28 cellular contexts compared by ENCODE assay signal in genomic region chr4:95410387-95411005, GRCh38.
A peak's percentile ranks its signal among the peaks of the same experiment; 100 is the strongest.
DNase-seq lines count a peak whose midpoint lies in the region; ATAC-seq and TF ChIP-seq lines count a peak whose summit lies in the region.
"Had no signal": no experiment of that assay in that cellular context is flagged by ENCODE, and none has a peak within 500 bp of the region (broad histone marks: within the 10 kb centered on the region; RNA-seq: fewer than 3 reads in every experiment).

No MANE protein-coding gene starts in this region.

- no peak for TF ChIP-seq CTCF in BE2C (IDR thresholded peaks at IDR 0.05; ENCODE audit: low read depth, low read length)
- TF ChIP-seq CTCF in neural crest cell (conservative IDR thresholded peaks at IDR 0.05) = no peak
- no peak for TF ChIP-seq CTCF in right lobe of liver (IDR thresholded peaks at IDR 0.05)

- peaks cover 28% of the 10 kb centered on the region for H3K4me1 ChIP-seq in BE2C
- no peaks in the 10 kb centered on the region for H3K4me1 ChIP-seq in right lobe of liver
- H3K4me1 ChIP-seq: ascending aorta, HAP-1, prostate gland, uterus had no signal

- peak overlapping the region; percentile 59 for H3K27ac Mint-ChIP-seq in neural crest cell (ENCODE audit: unreplicated experiment)
- H3K27ac Mint-ChIP-seq: activated CD4-positive, alpha-beta T cell treated with anti-CD3 and anti-CD28 coated beads, Interleukin-2, amount 10 ng/mL, durations not matched to agents 7 days and 5 days; activated naive CD4-positive, alpha-beta T cell treated with anti-CD3 and anti-CD28 coated beads, Interleukin-2, amount 50 U/mL, for 24 hours; stimulated activated effector memory CD8-positive, alpha-beta T cell treated with anti-CD3 and anti-CD28 coated beads, Interleukin-12 subunit alpha, Interleukin-12 subunit beta, amount 100 ng/mL, for 72 hours; T-helper 2 cell treated with Interferon-gamma antibody and Interleukin-4, amounts not matched to agents 5 μg/mL and 100 μg/mL, for 36 hours had no signal

- H3K36me3 Mint-ChIP-seq in neural crest cell (ENCODE audit: low read depth) = no peaks in the 10 kb centered on the region
- H3K36me3 Mint-ChIP-seq: activated naive CD4-positive, alpha-beta T cell treated with anti-CD3 and anti-CD28 coated beads, Interleukin-2, amount 50 U/mL, for 24 hours; stimulated activated effector memory CD8-positive, alpha-beta T cell treated with anti-CD3 and anti-CD28 coated beads, Interleukin-12 subunit alpha, Interleukin-12 subunit beta, amount 100 ng/mL, for 72 hours had no signal

- H3K27me3 ChIP-seq in BE2C (no peaks in the 10 kb centered on the region), right lobe of liver (no peaks in the 10 kb centered on the region)
- H3K27me3 ChIP-seq: ascending aorta, testis, uterus had no signal

- no peak for TF ChIP-seq POLR2A in right lobe of liver (IDR thresholded peaks at IDR 0.05)

- H3K9ac ChIP-seq in SK-N-MC (ENCODE audit: insufficient read length) = no peak overlapping the region
- H3K9ac ChIP-seq: KMS-11 had no signal

- intact Hi-C loops in right lobe of liver (cut with DNase I) = no loop called here

- peaks cover 29% of the 10 kb centered on the region; the same call in 1 of the 2 replicates for H3K36me3 ChIP-seq in BE2C
- no peaks in the 10 kb centered on the region for H3K36me3 ChIP-seq in SK-N-MC (ENCODE audit: insufficient read depth, low read length)
- H3K36me3 ChIP-seq in right lobe of liver = no peaks in the 10 kb centered on the region
- H3K36me3 ChIP-seq: ascending aorta, HAP-1, left ventricle myocardium inferior, prostate gland, uterus had no signal

- peak; percentile 49 for DNase-seq in BE2C
- no peak for DNase-seq in SK-N-MC (ENCODE audit: low read depth, low spot score)
- DNase-seq in hippocampal formation (lab: John Stamatoyannopoulos, UW) = peak; percentile 74 to 92
- peak; percentile 24 for DNase-seq in neural crest cell (ENCODE audit: low read depth, low spot score)
- DNase-seq in activated CD4-positive, alpha-beta T cell treated with anti-CD3 and anti-CD28 coated beads for 48 hours = no peak
- DNase-seq in SHP77 treated with DMSO at 0.1 percent for 48 hours (lab: John Stamatoyannopoulos, UW) = no peak
- DNase-seq in right lobe of liver = no peak
- DNase-seq: activated CD4-positive, alpha-beta T cell treated with anti-CD3 and anti-CD28 coated beads, Interleukin-2, amount 10 ng/mL, durations not matched to agents 7 days and 5 days; AML-193; COR-L47; left ventricle myocardium inferior; NCI-H1436 treated with DMSO at 0.1 percent for 48 hours; NCI-H2107; NCI-H524 treated with DMSO at 0.1 percent for 48 hours; stimulated activated CD4-positive, alpha-beta T cell treated with anti-CD3 and anti-CD28 coated beads, Interleukin-1b, Interleukin-23, amount 100 ng/mL, for 48 hours; testis; uterus had no signal

- WGBS in right lobe of liver (ENCODE audit: insufficient coverage, low coverage, low lambda C conversion rate, missing lambda C conversion rate) = 47% methylated on average over 4 of the region's 4 CpGs

- no peak for ATAC-seq in right lobe of liver
- no peak for ATAC-seq in GM18502 (IDR thresholded peaks at IDR 0.05; ENCODE audit: poor library complexity, unreplicated experiment)
- ATAC-seq: GM12878 had no signal

- peaks cover 51% of the 10 kb centered on the region for H3K4me1 Mint-ChIP-seq in neural crest cell
- H3K4me1 Mint-ChIP-seq: activated CD4-positive, alpha-beta T cell treated with anti-CD3 and anti-CD28 coated beads, Interleukin-2, amount 10 ng/mL, durations not matched to agents 7 days and 5 days; activated naive CD4-positive, alpha-beta T cell treated with anti-CD3 and anti-CD28 coated beads, Interleukin-2, amount 50 U/mL, for 24 hours; central memory CD8-positive, alpha-beta T cell; stimulated activated effector memory CD8-positive, alpha-beta T cell treated with anti-CD3 and anti-CD28 coated beads, Interleukin-12 subunit alpha, Interleukin-12 subunit beta, amount 100 ng/mL, for 72 hours had no signal

- H3K27me3 Mint-ChIP-seq in neural crest cell (ENCODE audit: low read depth) = peaks cover 25% of the 10 kb centered on the region
- H3K27me3 Mint-ChIP-seq: central memory CD8-positive, alpha-beta T cell had no signal

- H3K4me3 Mint-ChIP-seq in neural crest cell = peak overlapping the region; percentile 38
- H3K4me3 Mint-ChIP-seq: activated CD4-positive, alpha-beta T cell treated with anti-CD3 and anti-CD28 coated beads, Interleukin-2, amount 10 ng/mL, durations not matched to agents 7 days and 5 days; activated naive CD4-positive, alpha-beta T cell treated with anti-CD3 and anti-CD28 coated beads, Interleukin-2, amount 50 U/mL, for 24 hours; central memory CD8-positive, alpha-beta T cell; stimulated activated effector memory CD8-positive, alpha-beta T cell treated with anti-CD3 and anti-CD28 coated beads, Interleukin-12 subunit alpha, Interleukin-12 subunit beta, amount 100 ng/mL, for 72 hours; T-helper 2 cell treated with Interferon-gamma antibody and Interleukin-4, amounts not matched to agents 5 μg/mL and 100 μg/mL, for 36 hours had no signal

- H3K4me3 ChIP-seq in BE2C (ENCODE audit: low read depth, low read length) (no peak overlapping the region), SK-N-MC (no peak overlapping the region), right lobe of liver (no peak overlapping the region)
- H3K4me3 ChIP-seq: ascending aorta, GM12878, HAP-1, left ventricle myocardium inferior, prostate gland, skin epidermis, testis, uterus had no signal

- no peaks in the 10 kb centered on the region for H3K9me3 Mint-ChIP-seq in neural crest cell
- H3K9me3 Mint-ChIP-seq: activated CD4-positive, alpha-beta T cell treated with anti-CD3 and anti-CD28 coated beads, Interleukin-2, amount 10 ng/mL, durations not matched to agents 7 days and 5 days; activated naive CD4-positive, alpha-beta T cell treated with anti-CD3 and anti-CD28 coated beads, Interleukin-2, amount 50 U/mL, for 24 hours; T-helper 2 cell treated with Interferon-gamma antibody and Interleukin-4, amounts not matched to agents 5 μg/mL and 100 μg/mL, for 36 hours had no signal

- H3K9me3 ChIP-seq in BE2C (no peaks in the 10 kb centered on the region), SK-N-MC (ENCODE audit: low read depth, low read length) (no peaks in the 10 kb centered on the region), right lobe of liver (no peaks in the 10 kb centered on the region)
- H3K9me3 ChIP-seq: ascending aorta, HAP-1, left ventricle myocardium inferior, prostate gland, testis, uterus had no signal

- H3K27ac ChIP-seq in SK-N-MC (peak overlapping the region; percentile 82; the same call in 1 of the 2 replicates), right lobe of liver (no peak overlapping the region)
- H3K27ac ChIP-seq: ascending aorta, KMS-11, left ventricle myocardium inferior, prostate gland, skin epidermis, testis, uterus had no signal

Comparison
In these comparisons a context has a peak if more than half of its experiments do, and no peak if none do; other contexts are left out.
1. DNase-seq: peak in BE2C (single experiment), hippocampal formation (2 of 2) and neural crest cell (single experiment); none in SK-N-MC (single experiment), activated CD4-positive, alpha-beta T cell treated with anti-CD3 and anti-CD28 coated beads for 48 hours (single experiment), SHP77 treated with DMSO at 0.1 percent for 48 hours (single experiment) and right lobe of liver (0 of 3).